Comparison of ENCODE assay signal across 9 cellular contexts in the genomic region with DNA sequence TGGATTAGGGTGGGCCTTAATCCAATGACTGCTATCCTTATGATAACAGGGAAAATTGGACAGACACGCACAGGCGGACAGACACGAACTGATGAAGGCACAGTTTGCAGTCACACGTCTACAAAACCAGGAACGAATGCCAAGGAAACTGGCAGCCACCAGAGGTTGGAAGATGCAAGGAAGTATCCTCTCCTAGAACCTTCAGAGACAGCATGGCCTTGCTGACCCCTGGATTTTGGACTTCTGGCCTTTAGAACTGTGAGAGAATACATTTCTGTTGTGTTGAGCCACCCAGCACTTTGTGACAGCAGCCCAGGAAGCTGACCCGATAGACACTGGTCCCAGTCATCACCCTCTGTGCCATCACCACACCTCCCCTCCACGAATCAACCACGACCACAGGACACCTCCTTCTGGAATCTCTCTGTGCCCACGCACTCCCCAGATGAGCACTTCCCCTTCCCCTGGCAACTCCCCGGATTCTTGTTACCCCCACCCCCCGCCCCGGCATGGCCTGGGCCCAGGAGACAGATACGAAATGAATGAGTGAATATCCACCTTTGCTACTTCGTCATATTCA. TPM values are rescaled to one million over a fixed set of nuclear protein-coding genes. Genes with fewer than 3 reads are reported as not detected.
DNase-seq lines count a peak whose midpoint lies in the region; ATAC-seq, FAIRE-seq and TF ChIP-seq lines count a peak whose summit lies in the region.
"Had no signal": no experiment of that assay in that cellular context is flagged by ENCODE, and none has a peak within 500 bp of the region (broad histone marks: within the 10 kb centered on the region; RNA-seq: fewer than 3 reads in every experiment).

No MANE protein-coding gene starts in this region.

- POLR2A ChIA-PET in naive thymus-derived CD4-positive, alpha-beta T cell (lab: Charles Lee): interaction anchor here (0.8 to 5.6 kb wide), 11 partner anchors 12 to 114 kb away, joined by 3 to 65 read pairs (median 6); a partner anchor contains a TSS

- H2AFZ ChIP-seq in astrocyte (ENCODE audit: low read depth, low read length): peak overlapping the region; percentile 15

- TF ChIP-seq CTCF in astrocyte (IDR thresholded peaks at IDR 0.05; ENCODE audit: insufficient read depth, low read depth, low read length): no peak

- no peak for FAIRE-seq in astrocyte (lab: Jason Lieb, UNC)
- FAIRE-seq: H1 had no signal

- no peak for DNase-seq in astrocyte (ENCODE audit: low read depth)
- no peak for DNase-seq in naive thymus-derived CD4-positive, alpha-beta T cell
- no peak for DNase-seq in hepatic stellate cell (ENCODE audit: low spot score)
- DNase-seq in NCI-H2171 (lab: John Stamatoyannopoulos, UW): no peak

- H3K36me3 Mint-ChIP-seq in IgD-negative memory B cell (no peaks in the 10 kb centered on the region), astrocyte (ENCODE audit: low read depth, unreplicated experiment) (peaks cover 2% of the 10 kb centered on the region)
- peaks cover 0 to 3% (median 0%) of the 10 kb centered on the region in 5 donors for H3K36me3 Mint-ChIP-seq in naive thymus-derived CD4-positive, alpha-beta T cell

- H3K27me3 Mint-ChIP-seq in IgD-negative memory B cell (no peaks in the 10 kb centered on the region), astrocyte (ENCODE audit: low read depth, unreplicated experiment) (no peaks in the 10 kb centered on the region)
- no peaks in the 10 kb centered on the region for H3K27me3 Mint-ChIP-seq in naive thymus-derived CD4-positive, alpha-beta T cell

- peaks cover 53% of the 10 kb centered on the region for H3K79me2 ChIP-seq in astrocyte (ENCODE audit: insufficient read depth, low read length)

- H3K36me3 ChIP-seq in BLaER1 (peaks cover 37% of the 10 kb centered on the region), astrocyte (ENCODE audit: insufficient read depth, low read length) (no peaks in the 10 kb centered on the region)
- H3K36me3 ChIP-seq in naive thymus-derived CD4-positive, alpha-beta T cell (ENCODE audit: control insufficient read depth in 2 of 3, insufficient read depth in 3 of 3, low read length in 3 of 3): no peaks in the 10 kb centered on the region

- H3K9me3 ChIP-seq in BLaER1 (no peaks in the 10 kb centered on the region), astrocyte (ENCODE audit: insufficient read depth, low read depth, low read length) (no peaks in the 10 kb centered on the region)
- no peaks in the 10 kb centered on the region for H3K9me3 ChIP-seq in naive thymus-derived CD4-positive, alpha-beta T cell (ENCODE audit: control insufficient read depth in 2 of 3, low read length in 3 of 3)

- H3K4me1 Mint-ChIP-seq in IgD-negative memory B cell: peaks cover 28 to 40% (median 30%) of the 10 kb centered on the region in 3 donors
- H3K4me1 Mint-ChIP-seq in astrocyte (ENCODE audit: low read depth, unreplicated experiment): peaks cover 21% of the 10 kb centered on the region
- peaks cover 28 to 74% (median 65%) of the 10 kb centered on the region in 7 donors for H3K4me1 Mint-ChIP-seq in naive thymus-derived CD4-positive, alpha-beta T cell

- CTCF ChIA-PET in naive thymus-derived CD4-positive, alpha-beta T cell (lab: Charles Lee): interaction anchor here (1.0 to 9.9 kb wide), 13 partner anchors 11 to 123 kb away, joined by 3 to 161 read pairs (median 9); a partner anchor contains a TSS

- intact Hi-C loops in naive thymus-derived CD4-positive, alpha-beta T cell (cut with micrococcal nuclease): loop anchor here (1.0 to 10.0 kb wide), 10 partner anchors 12 to 1020 kb away; a partner anchor contains a TSS

- H3K4me2 ChIP-seq in BLaER1 (peak overlapping the region; percentile 100), astrocyte (ENCODE audit: low read length) (peak overlapping the region; percentile 83)

- H3K4me3 Mint-ChIP-seq in IgD-negative memory B cell: peak overlapping the region; percentile 41 to 95 (median 88)
- peak overlapping the region; percentile 73 for H3K4me3 Mint-ChIP-seq in astrocyte (ENCODE audit: unreplicated experiment)
- H3K4me3 Mint-ChIP-seq in naive thymus-derived CD4-positive, alpha-beta T cell: peak overlapping the region; percentile 33 to 88 (median 84)

- H3K9me3 Mint-ChIP-seq in IgD-negative memory B cell: no peaks in the 10 kb centered on the region
- H3K9me3 Mint-ChIP-seq in astrocyte (ENCODE audit: unreplicated experiment): no peaks in the 10 kb centered on the region
- no peaks in the 10 kb centered on the region for H3K9me3 Mint-ChIP-seq in naive thymus-derived CD4-positive, alpha-beta T cell

- H3K4me3 ChIP-seq in BLaER1: peak overlapping the region; percentile 53
- H3K4me3 ChIP-seq in astrocyte (ENCODE audit: insufficient read depth, low read depth, low read length): peak overlapping the region; percentile 40
- H3K4me3 ChIP-seq in naive thymus-derived CD4-positive, alpha-beta T cell (ENCODE audit: low read length): peak overlapping the region; percentile 34

- H3K27ac Mint-ChIP-seq in IgD-negative memory B cell (peak overlapping the region; percentile 85 to 98 (median 94)), astrocyte (ENCODE audit: unreplicated experiment) (no peak overlapping the region)
- peak overlapping the region; percentile 74 to 96 (median 92) for H3K27ac Mint-ChIP-seq in naive thymus-derived CD4-positive, alpha-beta T cell

- H4K20me1 ChIP-seq in BLaER1 (peaks cover 82% of the 10 kb centered on the region), astrocyte (ENCODE audit: insufficient read depth, low read length) (peaks cover 73% of the 10 kb centered on the region)

- H3K9ac ChIP-seq in BLaER1 (peak overlapping the region; percentile 72), astrocyte (ENCODE audit: low read length) (peak overlapping the region; percentile 51)

- peaks cover 83% of the 10 kb centered on the region for H3K4me1 ChIP-seq in BLaER1
- peaks cover 24% of the 10 kb centered on the region for H3K4me1 ChIP-seq in astrocyte (ENCODE audit: insufficient read depth, low read length)
- H3K4me1 ChIP-seq in naive thymus-derived CD4-positive, alpha-beta T cell (ENCODE audit: control insufficient read depth in 2 of 2, insufficient read depth in 2 of 2, low read length in 2 of 2): peaks cover 54 to 71% of the 10 kb centered on the region in 2 donors

- no peak for ATAC-seq in naive thymus-derived CD4-positive, alpha-beta T cell
- no peak for ATAC-seq in GM18517 (IDR thresholded peaks at IDR 0.05; ENCODE audit: unreplicated experiment)
- no peak for ATAC-seq in HG03196 (IDR thresholded peaks at IDR 0.05; ENCODE audit: unreplicated experiment)

- 0 out of 2 replicates have a peak overlapping the region, but pooled peaks have one; percentile 22 for H3K27ac ChIP-seq in BLaER1
- H3K27ac ChIP-seq in astrocyte (ENCODE audit: low read depth, low read length): no peak overlapping the region
- H3K27ac ChIP-seq in naive thymus-derived CD4-positive, alpha-beta T cell (ENCODE audit: low read depth, low read length): peak overlapping the region; percentile 61

- H3K27me3 ChIP-seq in BLaER1 (no peaks in the 10 kb centered on the region), astrocyte (ENCODE audit: insufficient read depth, low read length) (no peaks in the 10 kb centered on the region)
- H3K27me3 ChIP-seq in naive thymus-derived CD4-positive, alpha-beta T cell (ENCODE audit: control insufficient read depth in 2 of 2, insufficient read depth in 2 of 2, low read length in 2 of 2): no peaks in the 10 kb centered on the region

RNA-seq across cellular contexts. Expression of a gene that starts 18.7 kb away (rescaled TPM):
- polyA plus RNA-seq in IgD-negative memory B cell: 1.7 TPM
- 8.4 and 8.5 TPM in 2 replicates for total RNA-seq in astrocyte
- total RNA-seq in naive thymus-derived CD4-positive, alpha-beta T cell: 10 to 100 TPM in 2 of 5 experiments, 1 to 10 TPM in 3; 3.4 to 14.8 (median 5.5) TPM
- polyA plus RNA-seq in naive thymus-derived CD4-positive, alpha-beta T cell: under 1 TPM in 1 of 2 donors, not detected in 1; 0.14 TPM

RNA-seq across cellular contexts. Expression of a gene that starts 23.9 kb away (rescaled TPM):
- 16.9 TPM for polyA plus RNA-seq in IgD-negative memory B cell
- 41.2 and 46.6 TPM in 2 replicates for total RNA-seq in astrocyte
- total RNA-seq in naive thymus-derived CD4-positive, alpha-beta T cell: 100 to 1,000 TPM in 2 of 5 experiments, 10 to 100 TPM in 3; 73.9 to 123 (median 79.7) TPM
- polyA plus RNA-seq in naive thymus-derived CD4-positive, alpha-beta T cell: 10 to 100 TPM; 17.8 to 35.7 TPM
